Comparison of ENCODE assay signal across 17 cellular contexts in genomic region chr17:43010667-43011308, GRCh38. TPM values are rescaled to one million over a fixed set of nuclear protein-coding genes. Genes with fewer than 3 reads are reported as not detected.
A peak's percentile ranks its signal among the peaks of the same experiment; 100 is the strongest.
DNase-seq lines count a peak whose midpoint lies in the region; ATAC-seq and TF ChIP-seq lines count a peak whose summit lies in the region.
"Had no signal": no experiment of that assay in that cellular context is flagged by ENCODE, and none has a peak within 500 bp of the region (broad histone marks: within the 10 kb centered on the region; RNA-seq: fewer than 3 reads in every experiment).

No MANE protein-coding gene starts in this region.

- H3K9me3 Mint-ChIP-seq in activated naive CD8-positive, alpha-beta T cell treated with anti-CD3 and anti-CD28 coated beads for 36 hours, result no peaks in the 10 kb centered on the region
- H3K9me3 Mint-ChIP-seq in endothelial cell (ENCODE audit: unreplicated experiment), result no peaks in the 10 kb centered on the region

- TF ChIP-seq POLR2A in HCT116 (IDR thresholded peaks at IDR 0.05; ENCODE audit: borderline replicate concordance, extremely low read depth, insufficient read depth, insufficient read length) (no peak), right lobe of liver (IDR thresholded peaks at IDR 0.05) (no peak)

- no peaks in the 10 kb centered on the region for H4K20me1 ChIP-seq in HCT116 (ENCODE audit: insufficient read depth)

- 35% methylated on average over 3 of the region's 5 CpGs for WGBS in right lobe of liver (ENCODE audit: insufficient coverage, low coverage, low lambda C conversion rate, missing lambda C conversion rate)

- peaks cover 7% of the 10 kb centered on the region for H3K4me1 Mint-ChIP-seq in activated naive CD8-positive, alpha-beta T cell treated with anti-CD3 and anti-CD28 coated beads for 36 hours
- H3K4me1 Mint-ChIP-seq in endothelial cell (ENCODE audit: unreplicated experiment), result peaks cover 19% of the 10 kb centered on the region

- H3K4me3 ChIP-seq in HCT116 (replicated peaks in 1 of 2; ENCODE audit: low read depth in 1 of 2, low read length in 2 of 2) (no peak overlapping the region), right lobe of liver (no peak overlapping the region), MG63 (no peak overlapping the region)

- BruUV-seq in HCT116 (replicated peaks; lab: Mats Ljungman, UMichigan), result no TSS peak

- ATAC-seq in HCT116, result peak; percentile 41
- peak; percentile 6 to 66 (median 48) for ATAC-seq in right lobe of liver
- ATAC-seq: stimulated activated naive CD8-positive, alpha-beta T cell treated with anti-CD3 and anti-CD28 coated beads, Interleukin-15, Interleukin-2, amounts not matched to agents 100 U/mL and 50 U/mL, for 24 hours had no signal

- H3K27ac Mint-ChIP-seq in activated naive CD8-positive, alpha-beta T cell treated with anti-CD3 and anti-CD28 coated beads for 36 hours, result peak overlapping the region; percentile 23
- H3K27ac Mint-ChIP-seq in endothelial cell (ENCODE audit: unreplicated experiment), result no peak overlapping the region

- intact Hi-C loops in HCT116 (cut with micrococcal nuclease) (no loop called here), right lobe of liver (cut with DNase I) (loop anchor here in 1 of 2 donors (10.0 kb wide), 1 partner anchor 214 kb away; the partner anchor contains the start of gene CCDC200)

- H3K36me3 Mint-ChIP-seq in activated naive CD8-positive, alpha-beta T cell treated with anti-CD3 and anti-CD28 coated beads for 36 hours, result peaks cover 7% of the 10 kb centered on the region
- H3K36me3 Mint-ChIP-seq in endothelial cell (ENCODE audit: low read depth, unreplicated experiment), result peaks cover 13% of the 10 kb centered on the region

- peak; percentile 71 for DNase-seq in HCT116 (ENCODE audit: low read depth, low spot score)
- no peak for DNase-seq in activated naive CD8-positive, alpha-beta T cell treated with anti-CD3 and anti-CD28 coated beads for 36 hours
- peak in 1 of 3 donors; percentile 25 for DNase-seq in right lobe of liver
- no peak for DNase-seq in kidney glomerular epithelial cell (lab: John Stamatoyannopoulos, UW)
- no peak for DNase-seq in endothelial cell (ENCODE audit: low spot score)
- DNase-seq in NCI-H1092 treated with DMSO at 0.1 percent for 48 hours (lab: John Stamatoyannopoulos, UW), result no peak
- no peak for DNase-seq in MG63
- DNase-seq: activated CD4-positive, alpha-beta T cell treated with anti-CD3 and anti-CD28 coated beads for 4 hours; activated effector memory CD4-positive, alpha-beta T cell treated with Interleukin-2 at 50 U/mL for 16 hours; BE2C; central memory CD4-positive, alpha-beta T cell; KBM-7; stimulated activated CD4-positive, alpha-beta T cell treated with anti-CD3 and anti-CD28 coated beads, Interleukin-4, amount 100 ng/mL, for 4 hours; stimulated activated naive CD8-positive, alpha-beta T cell treated with anti-CD3 and anti-CD28 coated beads, Interleukin-15, Interleukin-2, amounts not matched to agents 100 U/mL and 50 U/mL, for 24 hours; SW 1271 had no signal

- H3K9me2 ChIP-seq in HCT116 (ENCODE audit: insufficient read depth), result no peaks in the 10 kb centered on the region

- RAD21 ChIA-PET in HCT116 (lab: Charles Lee; ENCODE audit: low non-redundant PET in 1 of 2, low total read pairs in 2 of 2, uncharacterized antibody in 2 of 2, unreplicated experiment in 2 of 2), result no interaction called here

- H3K36me3 ChIP-seq in HCT116 (ENCODE audit: control insufficient read depth in 1 of 2, insufficient read depth in 2 of 2, low read length in 2 of 2) (no peaks in the 10 kb centered on the region), right lobe of liver (peaks cover 0 to 11% (median 4%) of the 10 kb centered on the region in 4 donors), MG63 (peaks cover 20% of the 10 kb centered on the region)
- H3K36me3 ChIP-seq: BE2C had no signal

- no peak overlapping the region for H3K4me3 Mint-ChIP-seq in activated naive CD8-positive, alpha-beta T cell treated with anti-CD3 and anti-CD28 coated beads for 36 hours
- no peak overlapping the region for H3K4me3 Mint-ChIP-seq in endothelial cell (ENCODE audit: unreplicated experiment)

- no peak overlapping the region for H2AFZ ChIP-seq in HCT116 (ENCODE audit: low read depth, low read length, poor library complexity, severe bottlenecking)

- TF ChIP-seq RAD21 in HCT116 (IDR thresholded peaks at IDR 0.05; ENCODE audit: low read depth), result no peak

- peak overlapping the region; percentile 36; the same call in 1 of the 2 replicates for H3K27ac ChIP-seq in 22Rv1
- H3K27ac ChIP-seq in HCT116 (ENCODE audit: low read depth, low read length), result no peak overlapping the region
- peak overlapping the region in 1 of 3 donors; percentile 64 for H3K27ac ChIP-seq in right lobe of liver
- H3K27ac ChIP-seq: epithelial cell of prostate had no signal

- POLR2A ChIA-PET in HCT116 (lab: Charles Lee), result interaction anchor here (0.7 to 1.4 kb wide), 3 partner anchors 9 to 305 kb away, joined by 3 to 4 read pairs (median 4); partner anchors contain the start of gene RPL27

- CTCF ChIA-PET in HCT116 (lab: Charles Lee), result interaction anchor here (1.2 kb wide), 1 partner anchor 14 kb away, joined by 3 read pairs; the partner anchor contains the start of gene RND2

- H3K79me2 ChIP-seq in HCT116 (ENCODE audit: insufficient read depth, low read length), result no peaks in the 10 kb centered on the region

- peak overlapping the region; percentile 18 for H3K9ac ChIP-seq in HCT116 (ENCODE audit: low read length)

- H3K27me3 Mint-ChIP-seq in activated naive CD8-positive, alpha-beta T cell treated with anti-CD3 and anti-CD28 coated beads for 36 hours, result no peaks in the 10 kb centered on the region
- peaks cover 9% of the 10 kb centered on the region for H3K27me3 Mint-ChIP-seq in endothelial cell (ENCODE audit: unreplicated experiment)

- H3K9me3 ChIP-seq in HCT116 (ENCODE audit: control insufficient read depth in 1 of 2, insufficient read depth in 1 of 2, low read depth in 1 of 2, low read length in 2 of 2) (no peaks in the 10 kb centered on the region), right lobe of liver (no peaks in the 10 kb centered on the region), MG63 (no peaks in the 10 kb centered on the region)
- H3K9me3 ChIP-seq: BE2C had no signal

- no peaks in the 10 kb centered on the region for H3K27me3 ChIP-seq in HCT116 (ENCODE audit: insufficient read depth, low read length)
- H3K27me3 ChIP-seq in right lobe of liver, result no peaks in the 10 kb centered on the region
- H3K27me3 ChIP-seq in MG63, result no peaks in the 10 kb centered on the region
- H3K27me3 ChIP-seq: BE2C had no signal

- H3K4me1 ChIP-seq in HCT116 (ENCODE audit: control insufficient read depth in 1 of 2, insufficient read depth in 2 of 2, low read length in 2 of 2) (peaks cover 13 to 40% of the 10 kb centered on the region in 2 experiments; a peak in 3 of 4 replicates), right lobe of liver (peaks cover 0 to 18% (median 4%) of the 10 kb centered on the region in 4 donors)
- H3K4me1 ChIP-seq: BE2C had no signal

- peak overlapping the region; percentile 56 for H3K4me2 ChIP-seq in HCT116 (ENCODE audit: low read length)

- no peak for TF ChIP-seq CTCF in 22Rv1 (IDR thresholded peaks at IDR 0.05)
- no peak for TF ChIP-seq CTCF in HCT116 (IDR thresholded peaks at IDR 0.05 in 2 of 3, conservative IDR thresholded peaks at IDR 0.05 in 1 of 3; ENCODE audit: borderline replicate concordance in 1 of 3, insufficient read depth in 1 of 3, low read depth in 2 of 3, low read length in 2 of 3)
- no peak for TF ChIP-seq CTCF in right lobe of liver (IDR thresholded peaks at IDR 0.05)
- no peak for TF ChIP-seq CTCF in endothelial cell (IDR thresholded peaks at IDR 0.05; ENCODE audit: unreplicated experiment)

TF ChIP-seq in HCT116, 20 proteins besides CTCF, POLR2A, EP300 and RAD21 (continues in another document):
- TF ChIP-seq SIN3A (IDR thresholded peaks at IDR 0.05; ENCODE audit: low read depth) (0 out of 2 replicates have a peak, but pooled peaks have one; percentile 26), FOSL1 (IDR thresholded peaks at IDR 0.05; ENCODE audit: low read depth) (peak; percentile 23; the same call in 1 of the 2 replicates), SP1 (IDR thresholded peaks at IDR 0.05; ENCODE audit: low read depth) (peak; percentile 45; the same call in 1 of the 2 replicates), JUND (IDR thresholded peaks at IDR 0.05) (peak; percentile 42; the same call in 1 of the 2 replicates)

RNA-seq across cellular contexts. Expression of gene IFI35, which starts 4.2 kb away (rescaled TPM):
- total RNA-seq in HCT116 (2021; ENCODE audit: unreplicated experiment), result 14.8 TPM
- 22.9 and 23.5 TPM in 2 replicates for polyA plus RNA-seq in HCT116 (2012)
- total RNA-seq in activated naive CD8-positive, alpha-beta T cell treated with anti-CD3 and anti-CD28 coated beads for 36 hours, result 10 to 100 TPM; 43.8 to 49.5 TPM
- total RNA-seq in right lobe of liver, result 10 to 100 TPM; 14.1 to 23.3 (median 18.1) TPM
- total RNA-seq in endothelial cell (ENCODE audit: unreplicated experiment), result 4.2 TPM
- 10.7 and 26.8 TPM in 2 replicates for total RNA-seq in MG63 (2014; rRNA removed; shearing (Covaris generic); ENCODE audit: low replicate concordance)

RNA-seq across cellular contexts. Expression of gene VAT1, which starts 11.4 kb away (rescaled TPM):
- 197 TPM for total RNA-seq in HCT116 (2021; ENCODE audit: unreplicated experiment)
- 247 and 289 TPM in 2 replicates for polyA plus RNA-seq in HCT116 (2012)
- total RNA-seq in activated naive CD8-positive, alpha-beta T cell treated with anti-CD3 and anti-CD28 coated beads for 36 hours, result 10 to 100 TPM; 20.8 to 23.0 TPM
- 10 to 100 TPM; 38.2 to 51.6 (median 43.3) TPM for total RNA-seq in right lobe of liver
- 460 TPM for total RNA-seq in endothelial cell (ENCODE audit: unreplicated experiment)
- total RNA-seq in MG63 (2014; rRNA removed; shearing (Covaris generic); ENCODE audit: low replicate concordance), result 181 and 263 TPM in 2 replicates

RNA-seq across cellular contexts. Expression of gene RPL27, which starts 12.6 kb away (rescaled TPM):
- total RNA-seq in HCT116 (2021; ENCODE audit: unreplicated experiment) (1,295 TPM), right lobe of liver (100 to 1,000 TPM; 229 to 528 (median 316) TPM), endothelial cell (ENCODE audit: unreplicated experiment) (1,237 TPM)
- polyA plus RNA-seq in HCT116 (2012), result 3,138 and 4,236 TPM in 2 replicates
- 1,000 to 10,000 TPM; 1,508 to 1,555 TPM for total RNA-seq in activated naive CD8-positive, alpha-beta T cell treated with anti-CD3 and anti-CD28 coated beads for 36 hours
- total RNA-seq in MG63 (2014; rRNA removed; shearing (Covaris generic); ENCODE audit: low replicate concordance), result 2,193 and 2,673 TPM in 2 replicates

RNA-seq across cellular contexts. Expression of gene RND2, which starts 14.2 kb away (rescaled TPM):
- total RNA-seq in HCT116 (2021; ENCODE audit: unreplicated experiment) (0.66 TPM), right lobe of liver (1 to 10 TPM in 2 of 6 experiments, under 1 TPM in 4; 0.09 to 3.3 (median 0.64) TPM), endothelial cell (ENCODE audit: unreplicated experiment) (5.9 TPM)
- 0.39 and 0.41 TPM in 2 replicates for polyA plus RNA-seq in HCT116 (2012)
- total RNA-seq in activated naive CD8-positive, alpha-beta T cell treated with anti-CD3 and anti-CD28 coated beads for 36 hours, result not detected
- not detected in 2 replicates for total RNA-seq in MG63 (2014; rRNA removed; shearing (Covaris generic); ENCODE audit: low replicate concordance)

RNA-seq across cellular contexts. Expression of gene RUNDC1, which starts 30.4 kb away (rescaled TPM):
- total RNA-seq in HCT116 (2021; ENCODE audit: unreplicated experiment) (13.0 TPM), right lobe of liver (1 to 10 TPM; 3.6 to 5.1 (median 4.6) TPM), endothelial cell (ENCODE audit: unreplicated experiment) (12.2 TPM)
- polyA plus RNA-seq in HCT116 (2012), result 9.8 and 10.2 TPM in 2 replicates
- 10 to 100 TPM in 1 of 2 experiments, 1 to 10 TPM in 1; 9.6 to 10.2 TPM for total RNA-seq in activated naive CD8-positive, alpha-beta T cell treated with anti-CD3 and anti-CD28 coated beads for 36 hours
- 3.8 and 5.1 TPM in 2 replicates for total RNA-seq in MG63 (2014; rRNA removed; shearing (Covaris generic); ENCODE audit: low replicate concordance)
